Comparison of ENCODE assay signal across 8 cellular contexts in genomic region chr16:2147981-2148671, GRCh38. TPM values are rescaled to one million over a fixed set of nuclear protein-coding genes. Genes with fewer than 3 reads are reported as not detected.
DNase-seq lines count a peak whose midpoint lies in the region; ATAC-seq and TF ChIP-seq lines count a peak whose summit lies in the region.

TSS of gene RAB26 (plus strand) at chr16:2148625. CDS start at chr16:2148784, 159 bp downstream.

- H3K36me3 Mint-ChIP-seq in activated naive CD8-positive, alpha-beta T cell treated with anti-CD3 and anti-CD28 coated beads for 36 hours, result peaks cover 18% of the 10 kb centered on the region
- no peaks in the 10 kb centered on the region for H3K36me3 Mint-ChIP-seq in glutamatergic neuron (ENCODE audit: unreplicated experiment)

- ATAC-seq in omental fat pad (ENCODE audit: low FRiP score) (peak; percentile 74), HG03521 (IDR thresholded peaks at IDR 0.05; ENCODE audit: unreplicated experiment) (no peak), GM21423 (IDR thresholded peaks at IDR 0.05; ENCODE audit: unreplicated experiment) (no peak)

- H3K4me1 Mint-ChIP-seq in activated naive CD8-positive, alpha-beta T cell treated with anti-CD3 and anti-CD28 coated beads for 36 hours, result peaks cover 23% of the 10 kb centered on the region
- H3K4me1 Mint-ChIP-seq in glutamatergic neuron (ENCODE audit: low read depth, unreplicated experiment), result peaks cover 19% of the 10 kb centered on the region

- TF ChIP-seq CTCF in glutamatergic neuron (IDR thresholded peaks at IDR 0.05; ENCODE audit: partially characterized antibody, unreplicated experiment), result no peak
- no peak for TF ChIP-seq CTCF in omental fat pad (IDR thresholded peaks at IDR 0.05)

- peak within 1 kb of the TSS; percentile 45 for H3K27ac Mint-ChIP-seq in activated naive CD8-positive, alpha-beta T cell treated with anti-CD3 and anti-CD28 coated beads for 36 hours
- peak within 1 kb of the TSS; percentile 89 for H3K27ac Mint-ChIP-seq in glutamatergic neuron (ENCODE audit: unreplicated experiment)

- peak within 1 kb of the TSS; percentile 34 for H3K4me3 Mint-ChIP-seq in activated naive CD8-positive, alpha-beta T cell treated with anti-CD3 and anti-CD28 coated beads for 36 hours
- peak within 1 kb of the TSS; percentile 90 for H3K4me3 Mint-ChIP-seq in glutamatergic neuron (ENCODE audit: unreplicated experiment)

- H3K27me3 Mint-ChIP-seq in activated naive CD8-positive, alpha-beta T cell treated with anti-CD3 and anti-CD28 coated beads for 36 hours, result peaks cover 3% of the 10 kb centered on the region
- peaks cover 22% of the 10 kb centered on the region for H3K27me3 Mint-ChIP-seq in glutamatergic neuron (ENCODE audit: unreplicated experiment)

- H3K9me3 Mint-ChIP-seq in activated naive CD8-positive, alpha-beta T cell treated with anti-CD3 and anti-CD28 coated beads for 36 hours, result no peaks in the 10 kb centered on the region
- H3K9me3 Mint-ChIP-seq in glutamatergic neuron (ENCODE audit: unreplicated experiment), result peaks cover 19% of the 10 kb centered on the region

- in situ Hi-C loops in KBM-7 (cut with MboI; ENCODE audit: low pct_unique_long_range_greater_than_20kb, low sequenced_read_pairs), result loop anchor here (10.0 kb wide), 1 partner anchor 123 kb away; the partner anchor contains the start of gene NHERF2

- DNase-seq in DMS53 (lab: John Stamatoyannopoulos, UW) (peak; percentile 97), KBM-7 (peak; percentile 71), RPMI7951 (ENCODE audit: low read depth) (peak; percentile 63), glutamatergic neuron (peak; percentile 85), omental fat pad (ENCODE audit: low spot score) (no peak)
- DNase-seq in activated naive CD8-positive, alpha-beta T cell treated with anti-CD3 and anti-CD28 coated beads for 36 hours, result peak; percentile 65

RNA-seq across cellular contexts. Expression of gene RAB26, which starts in this region (rescaled TPM):
- total RNA-seq in RPMI7951 (2014; rRNA removed; shearing (Covaris generic)), result 0.20 and 0.72 TPM in 2 replicates
- total RNA-seq in activated naive CD8-positive, alpha-beta T cell treated with anti-CD3 and anti-CD28 coated beads for 36 hours, result under 1 TPM; 0.26 to 0.35 TPM
- total RNA-seq in glutamatergic neuron (ENCODE audit: unreplicated experiment) (292 TPM), omental fat pad (1 to 10 TPM in 2 of 4 donors, under 1 TPM in 1, not detected in 1; 0.19 to 2.0 (median 1.1) TPM)

Comparison
In these comparisons a context has a peak if more than half of its experiments do, and no peak if none do; other contexts are left out.
1. RNA of gene RAB26 (total RNA-seq): 292 TPM in glutamatergic neuron (single experiment); 0.19 to 2.0 TPM in omental fat pad, 0.20 to 0.72 TPM in RPMI7951 and 0.26 to 0.35 TPM in activated naive CD8-positive, alpha-beta T cell treated with anti-CD3 and anti-CD28 coated beads for 36 hours; every median in the first group is over 10 times any median in the second.
2. Peak in DNase-seq in RPMI7951; RNA of the gene not detected or under 1 TPM.
3. Peak in DNase-seq in activated naive CD8-positive, alpha-beta T cell treated with anti-CD3 and anti-CD28 coated beads for 36 hours; RNA of the gene not detected or under 1 TPM.